In genomic region chr16:84514295-84514873, GRCh38 we compare ENCODE assay signal across 12 cellular contexts.
DNase-seq lines count a peak whose midpoint lies in the region; FAIRE-seq and TF ChIP-seq lines count a peak whose summit lies in the region.
"Had no signal": no experiment of that assay in that cellular context is flagged by ENCODE, and none has a peak within 500 bp of the region (broad histone marks: within the 10 kb centered on the region; RNA-seq: fewer than 3 reads in every experiment).

No MANE protein-coding gene starts in this region.

- H3K27ac ChIP-seq in OCI-LY1 (ENCODE audit: low read depth, low read length, poor library complexity, severe bottlenecking): peak overlapping the region; percentile 98
- H3K27ac ChIP-seq in effector memory CD4-positive, alpha-beta T cell (ENCODE audit: insufficient read depth, low read length, poor library complexity, severe bottlenecking): peak overlapping the region; percentile 66

- no peaks in the 10 kb centered on the region for H3K27me3 ChIP-seq in OCI-LY1 (ENCODE audit: insufficient read depth, low read length)
- no peaks in the 10 kb centered on the region for H3K27me3 ChIP-seq in effector memory CD4-positive, alpha-beta T cell (replicated peaks; ENCODE audit: control insufficient read depth, insufficient read depth, low read length, poor library complexity, severe bottlenecking)

- FAIRE-seq in D721Med (lab: Jason Lieb, UNC): no peak
- FAIRE-seq: A549 had no signal

- H3K4me3 ChIP-seq in OCI-LY1 (ENCODE audit: low read depth, low read length, poor library complexity, severe bottlenecking): peak overlapping the region; percentile 29
- peak overlapping the region; percentile 7 for H3K4me3 ChIP-seq in effector memory CD4-positive, alpha-beta T cell (ENCODE audit: insufficient read depth, low read depth, low read length, poor library complexity, severe bottlenecking)
- H3K4me3 ChIP-seq: A549 had no signal

- peaks cover 36% of the 10 kb centered on the region for H3K4me1 ChIP-seq in OCI-LY1 (ENCODE audit: insufficient read depth, low read length, severe bottlenecking)
- H3K4me1 ChIP-seq in effector memory CD4-positive, alpha-beta T cell (ENCODE audit: control insufficient read depth, insufficient read depth, low read length, poor library complexity, severe bottlenecking): peaks cover 41% of the 10 kb centered on the region

- DNase-seq in activated CD4-positive, alpha-beta T cell treated with anti-CD3 and anti-CD28 coated beads for 48 hours: peak; percentile 41
- no peak for DNase-seq in activated CD4-positive, alpha-beta T cell treated with anti-CD3 and anti-CD28 coated beads, Interleukin-2, amount 50 U/mL, for 4 hours
- DNase-seq in effector memory CD4-positive, alpha-beta T cell: no peak
- peak; percentile 51 for DNase-seq in stimulated activated CD8-positive, alpha-beta memory T cell treated with anti-CD3 and anti-CD28 coated beads, Interleukin-4, amount 100 ng/mL, for 48 hours
- no peak for DNase-seq in Kasumi-1 (lab: John Stamatoyannopoulos, UW)
- no peak for DNase-seq in NCI-H1694 treated with DMSO at 0.1 percent for 48 hours (lab: John Stamatoyannopoulos, UW)
- DNase-seq in D721Med (ENCODE audit: insufficient read length, low spot score): no peak
- DNase-seq: anterior cingulate cortex, GDM1, HFFc6 had no signal

- peak overlapping the region; percentile 72 for H3K9ac ChIP-seq in OCI-LY1 (ENCODE audit: low read length)

- H3K79me2 ChIP-seq in OCI-LY1 (ENCODE audit: insufficient read depth, low read length): no peaks in the 10 kb centered on the region

- 0 out of 2 replicates have a peak, but pooled peaks cover 7% of the 10 kb centered on the region for H3F3A ChIP-seq in OCI-LY1 (ENCODE audit: insufficient read depth, low read length)

- H3K9me2 ChIP-seq in OCI-LY1 (ENCODE audit: low read depth, low read length): no peaks in the 10 kb centered on the region

- no peaks in the 10 kb centered on the region for H4K20me1 ChIP-seq in OCI-LY1 (ENCODE audit: insufficient read depth, low read length)

- peak overlapping the region; percentile 12; the same call in 1 of the 2 replicates for H2AFZ ChIP-seq in OCI-LY1 (ENCODE audit: low read length)

- TF ChIP-seq CTCF in OCI-LY1 (IDR thresholded peaks at IDR 0.05; ENCODE audit: low read length): no peak
- no peak for TF ChIP-seq CTCF in D721Med (IDR thresholded peaks at IDR 0.05; ENCODE audit: insufficient read depth, missing control alignments)

- no peaks in the 10 kb centered on the region for H3K36me3 ChIP-seq in OCI-LY1 (ENCODE audit: insufficient read depth, low read length)
- no peaks in the 10 kb centered on the region for H3K36me3 ChIP-seq in effector memory CD4-positive, alpha-beta T cell (ENCODE audit: control insufficient read depth, insufficient read depth, low read length)

- peak overlapping the region; percentile 60 for H3K4me2 ChIP-seq in OCI-LY1 (ENCODE audit: low read length)
- H3K4me2 ChIP-seq: A549 had no signal

- H3K9me3 ChIP-seq in OCI-LY1 (ENCODE audit: low read length): no peaks in the 10 kb centered on the region
- H3K9me3 ChIP-seq in effector memory CD4-positive, alpha-beta T cell (ENCODE audit: control insufficient read depth, low read length): no peaks in the 10 kb centered on the region
- H3K9me3 ChIP-seq: A549 had no signal

Comparison
In these comparisons a context has a peak if more than half of its experiments do, and no peak if none do; other contexts are left out.
1. DNase-seq: peak in activated CD4-positive, alpha-beta T cell treated with anti-CD3 and anti-CD28 coated beads for 48 hours (single experiment) and stimulated activated CD8-positive, alpha-beta memory T cell treated with anti-CD3 and anti-CD28 coated beads, Interleukin-4, amount 100 ng/mL, for 48 hours (single experiment); none in activated CD4-positive, alpha-beta T cell treated with anti-CD3 and anti-CD28 coated beads, Interleukin-2, amount 50 U/mL, for 4 hours (0 of 2), effector memory CD4-positive, alpha-beta T cell (0 of 3), Kasumi-1 (0 of 2), NCI-H1694 treated with DMSO at 0.1 percent for 48 hours (single experiment) and D721Med (single experiment).